30 cellular contexts compared by ENCODE assay signal in genomic region chr5:107068782-107069181, GRCh38.
"Had no signal": no experiment of that assay in that cellular context is flagged by ENCODE, and none has a peak within 500 bp of the region (broad histone marks: within the 10 kb centered on the region; RNA-seq: fewer than 3 reads in every experiment).

No MANE protein-coding gene starts in this region.

- H3K27ac Mint-ChIP-seq: immature natural killer cell; mesothelial cell of epicardium; naive B cell; natural killer cell; nephron progenitor cell; neural progenitor cell; progenitor cell of endocrine pancreas; stimulated activated memory B cell treated with anti-CD40 and anti-IgM and Interleukin-4, amounts not matched to agents 10 μg/mL and 1 μg/mL and 100 μg/mL, for 72 hours; stimulated activated naive CD8-positive, alpha-beta T cell treated with anti-CD3 and anti-CD28 coated beads, Interleukin-15, amount 100 ng/mL, for 72 hours had no signal

- H3K9me3 ChIP-seq: neutrophil, ovary, testis, thyroid gland, transverse colon, upper lobe of left lung, vagina had no signal

- H3K4me3 Mint-ChIP-seq: immature natural killer cell; mesothelial cell of epicardium; naive B cell; natural killer cell; nephron progenitor cell; neural progenitor cell; stimulated activated memory B cell treated with anti-CD40 and anti-IgM and Interleukin-4, amounts not matched to agents 10 μg/mL and 1 μg/mL and 100 μg/mL, for 72 hours; stimulated activated naive CD8-positive, alpha-beta T cell treated with anti-CD3 and anti-CD28 coated beads, Interleukin-15, amount 100 ng/mL, for 72 hours had no signal

- H3K36me3 Mint-ChIP-seq: immature natural killer cell; naive B cell; natural killer cell; stimulated activated memory B cell treated with anti-CD40 and anti-IgM and Interleukin-4, amounts not matched to agents 10 μg/mL and 1 μg/mL and 100 μg/mL, for 72 hours had no signal

- H3K27ac ChIP-seq: heart left ventricle, left ventricle myocardium inferior, neural progenitor cell, neutrophil, ovary, right atrium auricular region, skin epidermis, spleen, testis, thyroid gland, transverse colon, upper lobe of left lung, vagina had no signal

- H3K4me3 ChIP-seq: heart left ventricle, left ventricle myocardium inferior, lung, neural progenitor cell, ovary, right atrium auricular region, skin epidermis, spleen, testis, thyroid gland, transverse colon, upper lobe of left lung, vagina had no signal

- H3K27me3 ChIP-seq: heart left ventricle, neural progenitor cell, neutrophil, ovary, right atrium auricular region, spleen, testis, thyroid gland, transverse colon, upper lobe of left lung, vagina had no signal

- H3K36me3 ChIP-seq: heart left ventricle, left ventricle myocardium inferior, neural progenitor cell, neutrophil, ovary, right atrium auricular region, spleen, thyroid gland, transverse colon, upper lobe of left lung, vagina had no signal

- H3K9ac ChIP-seq: neural progenitor cell had no signal

- ATAC-seq: heart left ventricle; natural killer cell; sciatic nerve; stimulated activated memory B cell treated with anti-CD40 and anti-IgM and Interleukin-4, amounts not matched to agents 10 μg/mL and 1 μg/mL and 100 μg/mL, for 72 hours; stimulated activated naive CD8-positive, alpha-beta T cell treated with anti-CD3 and anti-CD28 coated beads, Interleukin-15, amount 100 ng/mL, for 72 hours had no signal

- H3K4me1 ChIP-seq: heart left ventricle, left ventricle myocardium inferior, right atrium auricular region, spleen, testis, thyroid gland, transverse colon, upper lobe of left lung, vagina had no signal

- H3K27me3 Mint-ChIP-seq: naive B cell; stimulated activated memory B cell treated with anti-CD40 and anti-IgM and Interleukin-4, amounts not matched to agents 10 μg/mL and 1 μg/mL and 100 μg/mL, for 72 hours; stimulated activated naive CD8-positive, alpha-beta T cell treated with anti-CD3 and anti-CD28 coated beads, Interleukin-15, amount 100 ng/mL, for 72 hours had no signal

- H3K4me1 Mint-ChIP-seq: immature natural killer cell; mesothelial cell of epicardium; naive B cell; natural killer cell; nephron progenitor cell; stimulated activated memory B cell treated with anti-CD40 and anti-IgM and Interleukin-4, amounts not matched to agents 10 μg/mL and 1 μg/mL and 100 μg/mL, for 72 hours; stimulated activated naive CD8-positive, alpha-beta T cell treated with anti-CD3 and anti-CD28 coated beads, Interleukin-15, amount 100 ng/mL, for 72 hours had no signal

- DNase-seq: heart left ventricle; immature natural killer cell; kidney; left ventricle myocardium inferior; mesendoderm; naive B cell; natural killer cell; nephron progenitor cell; occipital lobe; ovary; spleen; stimulated activated CD4-positive, alpha-beta T cell treated with anti-CD3 and anti-CD28 coated beads, Interleukin-4, amount 100 ng/mL, for 24 hours; stimulated activated CD8-positive, alpha-beta memory T cell treated with anti-CD3 and anti-CD28 coated beads, Interleukin-4, amount 100 ng/mL, for 48 hours; stimulated activated naive CD4-positive, alpha-beta T cell treated with Interleukin-2 at 50 U/mL for 16 hours; stimulated activated naive CD8-positive, alpha-beta T cell treated with anti-CD3 and anti-CD28 coated beads, Interleukin-15, amount 100 ng/mL, for 72 hours; substantia nigra; testis; thyroid gland; transverse colon; upper lobe of left lung had no signal
